Comparison of ENCODE assay signal across 1 cellular context in the genomic region with DNA sequence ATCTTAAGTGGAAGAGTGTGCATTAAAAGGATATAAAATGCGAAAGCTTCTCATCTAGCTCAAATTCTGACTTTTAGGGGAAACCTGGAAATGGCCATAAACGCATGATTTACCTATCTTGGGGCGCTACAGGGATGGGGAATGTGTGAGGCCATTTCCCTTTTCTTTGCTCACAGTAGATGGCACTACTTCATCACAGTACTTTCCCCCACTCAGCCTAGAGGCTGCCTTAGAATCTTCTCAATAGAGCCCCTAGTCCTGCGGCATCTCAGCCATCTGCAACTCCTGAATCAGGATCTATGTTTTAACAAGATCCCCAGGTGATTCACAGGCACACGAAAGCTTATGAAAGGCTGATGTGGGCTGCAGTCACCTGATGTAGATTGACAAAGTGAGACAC.
TF ChIP-seq lines count a peak whose summit lies in the region.

No MANE protein-coding gene starts in this region.

TF ChIP-seq in GM12878, 131 proteins besides CTCF, POLR2A, EP300 and RAD21 (continued from another document):
- TF ChIP-seq, protein P1, sequence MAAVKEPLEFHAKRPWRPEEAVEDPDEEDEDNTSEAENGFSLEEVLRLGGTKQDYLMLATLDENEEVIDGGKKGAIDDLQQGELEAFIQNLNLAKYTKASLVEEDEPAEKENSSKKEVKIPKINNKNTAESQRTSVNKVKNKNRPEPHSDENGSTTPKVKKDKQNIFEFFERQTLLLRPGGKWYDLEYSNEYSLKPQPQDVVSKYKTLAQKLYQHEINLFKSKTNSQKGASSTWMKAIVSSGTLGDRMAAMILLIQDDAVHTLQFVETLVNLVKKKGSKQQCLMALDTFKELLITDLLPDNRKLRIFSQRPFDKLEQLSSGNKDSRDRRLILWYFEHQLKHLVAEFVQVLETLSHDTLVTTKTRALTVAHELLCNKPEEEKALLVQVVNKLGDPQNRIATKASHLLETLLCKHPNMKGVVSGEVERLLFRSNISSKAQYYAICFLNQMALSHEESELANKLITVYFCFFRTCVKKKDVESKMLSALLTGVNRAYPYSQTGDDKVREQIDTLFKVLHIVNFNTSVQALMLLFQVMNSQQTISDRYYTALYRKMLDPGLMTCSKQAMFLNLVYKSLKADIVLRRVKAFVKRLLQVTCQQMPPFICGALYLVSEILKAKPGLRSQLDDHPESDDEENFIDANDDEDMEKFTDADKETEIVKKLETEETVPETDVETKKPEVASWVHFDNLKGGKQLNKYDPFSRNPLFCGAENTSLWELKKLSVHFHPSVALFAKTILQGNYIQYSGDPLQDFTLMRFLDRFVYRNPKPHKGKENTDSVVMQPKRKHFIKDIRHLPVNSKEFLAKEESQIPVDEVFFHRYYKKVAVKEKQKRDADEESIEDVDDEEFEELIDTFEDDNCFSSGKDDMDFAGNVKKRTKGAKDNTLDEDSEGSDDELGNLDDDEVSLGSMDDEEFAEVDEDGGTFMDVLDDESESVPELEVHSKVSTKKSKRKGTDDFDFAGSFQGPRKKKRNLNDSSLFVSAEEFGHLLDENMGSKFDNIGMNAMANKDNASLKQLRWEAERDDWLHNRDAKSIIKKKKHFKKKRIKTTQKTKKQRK (IDR thresholded peaks at IDR 0.05; ENCODE audit: low read depth, low read length), result no peak
- TF ChIP-seq SUPT20H (IDR thresholded peaks at IDR 0.05; ENCODE audit: borderline replicate concordance, control insufficient read depth, low read depth, low read length) (no peak), GATAD2B (conservative IDR thresholded peaks at IDR 0.05; ENCODE audit: low read depth) (no peak), ZZZ3 (IDR thresholded peaks at IDR 0.05; ENCODE audit: control insufficient read depth, insufficient read length, low read depth) (no peak), MXI1 (IDR thresholded peaks at IDR 0.05; ENCODE audit: low read depth, low read length) (no peak), SP1 (IDR thresholded peaks at IDR 0.05; ENCODE audit: low read depth, low read length) (no peak), TCF7 (IDR thresholded peaks at IDR 0.05; ENCODE audit: borderline replicate concordance) (no peak), SIX5 (IDR thresholded peaks at IDR 0.05; ENCODE audit: low read depth, low read length, severe bottlenecking) (no peak), CBX5 (IDR thresholded peaks at IDR 0.05; ENCODE audit: low read depth) (no peak), MTA3 (IDR thresholded peaks at IDR 0.05; ENCODE audit: borderline replicate concordance, low read length) (no peak), TAF1 (IDR thresholded peaks at IDR 0.05; ENCODE audit: borderline replicate concordance, low read depth, low read length) (no peak), MYC (IDR thresholded peaks at IDR 0.05; ENCODE audit: insufficient read depth, insufficient read length, insufficient replicate concordance, low read length, severe bottlenecking) (no peak), SPI1 (IDR thresholded peaks at IDR 0.05; ENCODE audit: borderline replicate concordance, insufficient read depth, low read depth, low read length) (0 out of 2 replicates have a peak, but pooled peaks have one; percentile 22), MEF2A (IDR thresholded peaks at IDR 0.05; ENCODE audit: insufficient read depth, low read depth, low read length) (no peak), PAX5 (IDR thresholded peaks at IDR 0.05; ENCODE audit: borderline replicate concordance, low read depth, low read length) (no peak), SMC3 (IDR thresholded peaks at IDR 0.05; ENCODE audit: borderline replicate concordance, low read length) (peak; percentile 76; the same call in 1 of the 2 replicates), FOXK2 (IDR thresholded peaks at IDR 0.05) (no peak), IKZF1 (conservative IDR thresholded peaks at IDR 0.05) (no peak)
- TF ChIP-seq, protein P2, sequence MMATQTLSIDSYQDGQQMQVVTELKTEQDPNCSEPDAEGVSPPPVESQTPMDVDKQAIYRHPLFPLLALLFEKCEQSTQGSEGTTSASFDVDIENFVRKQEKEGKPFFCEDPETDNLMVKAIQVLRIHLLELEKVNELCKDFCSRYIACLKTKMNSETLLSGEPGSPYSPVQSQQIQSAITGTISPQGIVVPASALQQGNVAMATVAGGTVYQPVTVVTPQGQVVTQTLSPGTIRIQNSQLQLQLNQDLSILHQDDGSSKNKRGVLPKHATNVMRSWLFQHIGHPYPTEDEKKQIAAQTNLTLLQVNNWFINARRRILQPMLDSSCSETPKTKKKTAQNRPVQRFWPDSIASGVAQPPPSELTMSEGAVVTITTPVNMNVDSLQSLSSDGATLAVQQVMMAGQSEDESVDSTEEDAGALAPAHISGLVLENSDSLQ (IDR thresholded peaks at IDR 0.05), result no peak
- TF ChIP-seq, protein P3, sequence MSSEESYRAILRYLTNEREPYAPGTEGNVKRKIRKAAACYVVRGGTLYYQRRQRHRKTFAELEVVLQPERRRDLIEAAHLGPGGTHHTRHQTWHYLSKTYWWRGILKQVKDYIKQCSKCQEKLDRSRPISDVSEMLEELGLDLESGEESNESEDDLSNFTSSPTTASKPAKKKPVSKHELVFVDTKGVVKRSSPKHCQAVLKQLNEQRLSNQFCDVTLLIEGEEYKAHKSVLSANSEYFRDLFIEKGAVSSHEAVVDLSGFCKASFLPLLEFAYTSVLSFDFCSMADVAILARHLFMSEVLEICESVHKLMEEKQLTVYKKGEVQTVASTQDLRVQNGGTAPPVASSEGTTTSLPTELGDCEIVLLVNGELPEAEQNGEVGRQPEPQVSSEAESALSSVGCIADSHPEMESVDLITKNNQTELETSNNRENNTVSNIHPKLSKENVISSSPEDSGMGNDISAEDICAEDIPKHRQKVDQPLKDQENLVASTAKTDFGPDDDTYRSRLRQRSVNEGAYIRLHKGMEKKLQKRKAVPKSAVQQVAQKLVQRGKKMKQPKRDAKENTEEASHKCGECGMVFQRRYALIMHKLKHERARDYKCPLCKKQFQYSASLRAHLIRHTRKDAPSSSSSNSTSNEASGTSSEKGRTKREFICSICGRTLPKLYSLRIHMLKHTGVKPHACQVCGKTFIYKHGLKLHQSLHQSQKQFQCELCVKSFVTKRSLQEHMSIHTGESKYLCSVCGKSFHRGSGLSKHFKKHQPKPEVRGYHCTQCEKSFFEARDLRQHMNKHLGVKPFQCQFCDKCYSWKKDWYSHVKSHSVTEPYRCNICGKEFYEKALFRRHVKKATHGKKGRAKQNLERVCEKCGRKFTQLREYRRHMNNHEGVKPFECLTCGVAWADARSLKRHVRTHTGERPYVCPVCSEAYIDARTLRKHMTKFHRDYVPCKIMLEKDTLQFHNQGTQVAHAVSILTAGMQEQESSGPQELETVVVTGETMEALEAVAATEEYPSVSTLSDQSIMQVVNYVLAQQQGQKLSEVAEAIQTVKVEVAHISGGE (CRISPR knock-in tag; IDR thresholded peaks at IDR 0.05), result no peak
- TF ChIP-seq, protein P4, sequence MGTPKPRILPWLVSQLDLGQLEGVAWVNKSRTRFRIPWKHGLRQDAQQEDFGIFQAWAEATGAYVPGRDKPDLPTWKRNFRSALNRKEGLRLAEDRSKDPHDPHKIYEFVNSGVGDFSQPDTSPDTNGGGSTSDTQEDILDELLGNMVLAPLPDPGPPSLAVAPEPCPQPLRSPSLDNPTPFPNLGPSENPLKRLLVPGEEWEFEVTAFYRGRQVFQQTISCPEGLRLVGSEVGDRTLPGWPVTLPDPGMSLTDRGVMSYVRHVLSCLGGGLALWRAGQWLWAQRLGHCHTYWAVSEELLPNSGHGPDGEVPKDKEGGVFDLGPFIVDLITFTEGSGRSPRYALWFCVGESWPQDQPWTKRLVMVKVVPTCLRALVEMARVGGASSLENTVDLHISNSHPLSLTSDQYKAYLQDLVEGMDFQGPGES (IDR thresholded peaks at IDR 0.05), result no peak
- TF ChIP-seq, protein P5, sequence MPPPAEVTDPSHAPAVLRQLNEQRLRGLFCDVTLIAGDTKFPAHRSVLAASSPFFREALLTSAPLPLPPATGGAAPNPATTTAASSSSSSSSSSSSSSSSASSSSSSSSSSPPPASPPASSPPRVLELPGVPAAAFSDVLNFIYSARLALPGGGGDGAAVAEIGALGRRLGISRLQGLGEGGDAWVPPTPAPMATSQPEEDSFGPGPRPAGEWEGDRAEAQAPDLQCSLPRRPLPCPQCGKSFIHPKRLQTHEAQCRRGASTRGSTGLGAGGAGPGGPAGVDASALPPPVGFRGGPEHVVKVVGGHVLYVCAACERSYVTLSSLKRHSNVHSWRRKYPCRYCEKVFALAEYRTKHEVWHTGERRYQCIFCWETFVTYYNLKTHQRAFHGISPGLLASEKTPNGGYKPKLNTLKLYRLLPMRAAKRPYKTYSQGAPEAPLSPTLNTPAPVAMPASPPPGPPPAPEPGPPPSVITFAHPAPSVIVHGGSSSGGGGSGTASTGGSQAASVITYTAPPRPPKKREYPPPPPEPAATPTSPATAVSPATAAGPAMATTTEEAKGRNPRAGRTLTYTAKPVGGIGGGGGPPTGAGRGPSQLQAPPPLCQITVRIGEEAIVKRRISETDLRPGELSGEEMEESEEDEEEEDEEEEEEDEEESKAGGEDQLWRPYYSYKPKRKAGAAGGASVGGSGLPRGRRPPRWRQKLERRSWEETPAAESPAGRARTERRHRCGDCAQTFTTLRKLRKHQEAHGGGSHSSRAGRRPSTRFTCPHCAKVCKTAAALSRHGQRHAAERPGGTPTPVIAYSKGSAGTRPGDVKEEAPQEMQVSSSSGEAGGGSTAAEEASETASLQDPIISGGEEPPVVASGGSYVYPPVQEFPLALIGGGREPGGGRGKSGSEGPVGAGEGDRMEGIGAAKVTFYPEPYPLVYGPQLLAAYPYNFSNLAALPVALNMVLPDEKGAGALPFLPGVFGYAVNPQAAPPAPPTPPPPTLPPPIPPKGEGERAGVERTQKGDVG (CRISPR knock-in tag; IDR thresholded peaks at IDR 0.05), result no peak
